9 cellular contexts compared by ENCODE assay signal in genomic region chr14:67137744-67138371, GRCh38. TPM values are rescaled to one million over a fixed set of nuclear protein-coding genes. Genes with fewer than 3 reads are reported as not detected.
DNase-seq lines count a peak whose midpoint lies in the region; ATAC-seq and TF ChIP-seq lines count a peak whose summit lies in the region.
"Had no signal": no experiment of that assay in that cellular context is flagged by ENCODE, and none has a peak within 500 bp of the region (broad histone marks: within the 10 kb centered on the region; RNA-seq: fewer than 3 reads in every experiment).

No MANE protein-coding gene starts in this region.

- H3K27me3 ChIP-seq in GM23338 (ENCODE audit: insufficient read depth), result no peaks in the 10 kb centered on the region
- H3K27me3 ChIP-seq in SU-DHL-6 (ENCODE audit: low read length), result no peaks in the 10 kb centered on the region

- no peaks in the 10 kb centered on the region for H3K9me2 ChIP-seq in GM23338 (ENCODE audit: insufficient read depth)
- H3K9me2 ChIP-seq in SU-DHL-6 (replicated peaks; ENCODE audit: insufficient read depth, low read length), result no peaks in the 10 kb centered on the region

- ATAC-seq in GM23338 (no peak), GM18867 (IDR thresholded peaks at IDR 0.05; ENCODE audit: unreplicated experiment) (no peak)
- ATAC-seq: stimulated activated effector memory CD8-positive, alpha-beta T cell treated with anti-CD3 and anti-CD28 coated beads, Interleukin-12 subunit alpha, Interleukin-12 subunit beta, amount 100 ng/mL, for 72 hours had no signal

- no peaks in the 10 kb centered on the region for H3K4me1 ChIP-seq in GM23338 (ENCODE audit: insufficient read depth)

- no peak overlapping the region for H3K4me2 ChIP-seq in GM23338
- no peak overlapping the region for H3K4me2 ChIP-seq in SU-DHL-6 (ENCODE audit: low read depth, low read length, poor library complexity, severe bottlenecking)

- H3F3A ChIP-seq in GM23338 (replicated peaks; ENCODE audit: low read depth) (no peaks in the 10 kb centered on the region), SU-DHL-6 (ENCODE audit: insufficient read depth) (no peaks in the 10 kb centered on the region)

- DNase-seq in AG10803 (ENCODE audit: low read depth), result peak; percentile 15
- DNase-seq in GM23338 (ENCODE audit: low spot score), result peak; percentile 43
- peak; percentile 12 for DNase-seq in iPS-NIHi11 (ENCODE audit: low spot score)
- DNase-seq in activated CD4-positive, alpha-beta T cell treated with anti-CD3 and anti-CD28 coated beads, Interleukin-2, amount 50 U/mL, for 48 hours, result no peak
- no peak for DNase-seq in NCI-H187 (lab: John Stamatoyannopoulos, UW)
- no peak for DNase-seq in GM19238 (ENCODE audit: insufficient read length, low spot score)

- H4K20me1 ChIP-seq in GM23338 (replicated peaks; ENCODE audit: insufficient read depth) (no peaks in the 10 kb centered on the region), SU-DHL-6 (ENCODE audit: low read depth, low read length) (no peaks in the 10 kb centered on the region)

- no peak overlapping the region for H3K27ac Mint-ChIP-seq in GM23338
- H3K27ac Mint-ChIP-seq: stimulated activated effector memory CD8-positive, alpha-beta T cell treated with anti-CD3 and anti-CD28 coated beads, Interleukin-12 subunit alpha, Interleukin-12 subunit beta, amount 100 ng/mL, for 72 hours had no signal

- no peaks in the 10 kb centered on the region for H3K36me3 Mint-ChIP-seq in GM23338 (ENCODE audit: low read depth)

- no peak overlapping the region for H3K9ac ChIP-seq in SU-DHL-6 (ENCODE audit: low read length)

- no peaks in the 10 kb centered on the region for H3K36me3 ChIP-seq in GM23338 (ENCODE audit: insufficient read depth)
- no peaks in the 10 kb centered on the region for H3K36me3 ChIP-seq in SU-DHL-6 (ENCODE audit: low read length)

- H3K79me2 ChIP-seq in GM23338 (replicated peaks; ENCODE audit: insufficient read depth), result no peaks in the 10 kb centered on the region
- H3K79me2 ChIP-seq in SU-DHL-6 (ENCODE audit: insufficient read depth, low read length), result no peaks in the 10 kb centered on the region

- no peaks in the 10 kb centered on the region for H3K9me3 ChIP-seq in SU-DHL-6 (ENCODE audit: insufficient read depth, low read length)

- TF ChIP-seq CTCF in AG10803 (conservative IDR thresholded peaks at IDR 0.05; ENCODE audit: low read length) (peak; percentile 66), GM23338 (conservative IDR thresholded peaks at IDR 0.05; ENCODE audit: low read depth in 2 of 2) (peak in 1 of 2 experiments; percentile 57; a peak in 3 of 4 replicates), SU-DHL-6 (IDR thresholded peaks at IDR 0.05; ENCODE audit: insufficient read depth, low read length, poor library complexity, severe bottlenecking) (peak; percentile 28)

- H3K27ac ChIP-seq in GM23338 (ENCODE audit: low read depth) (no peak overlapping the region), SU-DHL-6 (ENCODE audit: low read depth, low read length) (no peak overlapping the region)

- no peaks in the 10 kb centered on the region for H3K9me3 Mint-ChIP-seq in GM23338
- H3K9me3 Mint-ChIP-seq: stimulated activated effector memory CD8-positive, alpha-beta T cell treated with anti-CD3 and anti-CD28 coated beads, Interleukin-12 subunit alpha, Interleukin-12 subunit beta, amount 100 ng/mL, for 72 hours had no signal

- H3K4me1 Mint-ChIP-seq in GM23338, result peaks cover 4% of the 10 kb centered on the region; the same call in 2 of the 3 replicates

- no peak overlapping the region for H2AFZ ChIP-seq in GM23338
- no peak overlapping the region for H2AFZ ChIP-seq in SU-DHL-6 (ENCODE audit: low read depth, low read length, severe bottlenecking)

- H3K4me3 ChIP-seq in AG10803 (ENCODE audit: low read length), result no peak overlapping the region
- no peak overlapping the region for H3K4me3 ChIP-seq in GM23338
- H3K4me3 ChIP-seq in SU-DHL-6 (ENCODE audit: insufficient read depth, low read length, poor library complexity, severe bottlenecking), result no peak overlapping the region

- H3K27me3 Mint-ChIP-seq in GM23338 (ENCODE audit: insufficient read depth, low read depth, poor library complexity), result no peaks in the 10 kb centered on the region

- H3K4me3 Mint-ChIP-seq in GM23338, result no peak overlapping the region
- H3K4me3 Mint-ChIP-seq: stimulated activated effector memory CD8-positive, alpha-beta T cell treated with anti-CD3 and anti-CD28 coated beads, Interleukin-12 subunit alpha, Interleukin-12 subunit beta, amount 100 ng/mL, for 72 hours had no signal

TF ChIP-seq in GM23338, 12 proteins besides CTCF, POLR2A, EP300 and RAD21:
- no peak for TF ChIP-seq NANOG (IDR thresholded peaks at IDR 0.05; ENCODE audit: borderline replicate concordance)
- no peak for TF ChIP-seq CREB1 (CRISPR knock-in tag; IDR thresholded peaks at IDR 0.05; ENCODE audit: low read depth)
- TF ChIP-seq ZNF331 (CRISPR knock-in tag; IDR thresholded peaks at IDR 0.05; ENCODE audit: low read depth), result no peak
- no peak for TF ChIP-seq ZNF114 (CRISPR knock-in tag; IDR thresholded peaks at IDR 0.05)

RNA-seq across cellular contexts. Expression of gene GARIN2, which starts 51.4 kb away (rescaled TPM):
- not detected in 2 replicates for total RNA-seq in GM23338 (2014; rRNA removed; shearing (Covaris generic))
- 0.28 and 0.44 TPM in 2 replicates for polyA plus RNA-seq in GM23338 (2016; fragmentation: Nextera tagmentation; extraction: Ambion mirVana)

Comparison
In these comparisons a context has a peak if more than half of its experiments do, and no peak if none do; other contexts are left out.
1. DNase-seq: peak in AG10803 (single experiment), GM23338 (single experiment) and iPS-NIHi11 (single experiment); none in activated CD4-positive, alpha-beta T cell treated with anti-CD3 and anti-CD28 coated beads, Interleukin-2, amount 50 U/mL, for 48 hours (0 of 2), NCI-H187 (0 of 2) and GM19238 (single experiment).